ENCODE assay signal across 16 cellular contexts in genomic region chr1:44390277-44390676, GRCh38. TPM values are rescaled to one million over a fixed set of nuclear protein-coding genes. Genes with fewer than 3 reads are reported as not detected.
DNase-seq lines count a peak whose midpoint lies in the region; ATAC-seq, FAIRE-seq and TF ChIP-seq lines count a peak whose summit lies in the region.
"Had no signal": no experiment of that assay in that cellular context is flagged by ENCODE, and none has a peak within 500 bp of the region (broad histone marks: within the 10 kb centered on the region; RNA-seq: fewer than 3 reads in every experiment).

No MANE protein-coding gene starts in this region.

- no peak overlapping the region for H2AFZ ChIP-seq in SK-N-SH (ENCODE audit: low read depth)

- no peaks in the 10 kb centered on the region for H3K9me2 ChIP-seq in SK-N-SH

- peaks cover 32% of the 10 kb centered on the region for H3K27me3 ChIP-seq in AG04450 (ENCODE audit: control insufficient read depth, insufficient read depth, low read length)
- peaks cover 48% of the 10 kb centered on the region for H3K27me3 ChIP-seq in SK-N-SH (ENCODE audit: insufficient read depth)
- H3K27me3 ChIP-seq in right cardiac atrium (ENCODE audit: control insufficient read depth, insufficient read depth) = peaks cover 6% of the 10 kb centered on the region
- H3K27me3 ChIP-seq: cardiac muscle cell had no signal

- H3K36me3 ChIP-seq in SK-N-SH (replicated peaks in 1 of 2; ENCODE audit: control insufficient read depth in 1 of 2, insufficient read depth in 2 of 2, low read length in 1 of 2) = no peaks in the 10 kb centered on the region
- H3K36me3 ChIP-seq: cardiac muscle cell had no signal

- no peak for TF ChIP-seq EP300 in SK-N-SH (IDR thresholded peaks at IDR 0.05; ENCODE audit: borderline replicate concordance in 1 of 2, low read depth in 1 of 2, low read length in 1 of 2)

- no peak overlapping the region for H3K9ac ChIP-seq in SK-N-SH

- WGBS in SK-N-SH (ENCODE audit: low lambda C conversion rate) = 13% methylated on average over 1 of the region's 1 CpG
- 37% methylated on average over 1 of the region's 1 CpG for WGBS in right cardiac atrium

- TF ChIP-seq POLR2A in H54 (IDR thresholded peaks at IDR 0.05; ENCODE audit: low read depth, low read length) = no peak

- H3K79me2 ChIP-seq in SK-N-SH (ENCODE audit: insufficient read depth) = no peaks in the 10 kb centered on the region

- no peak for ATAC-seq in activated CD4-positive, CD25-positive, alpha-beta regulatory T cell treated with anti-CD3 and anti-CD28 coated beads, Interleukin-2, amount 50 U/mL, for 24 hours
- ATAC-seq in HG02571 (IDR thresholded peaks at IDR 0.05; ENCODE audit: unreplicated experiment) (no peak), right cardiac atrium (no peak)
- ATAC-seq: K562, WTC11 had no signal

- no peak for TF ChIP-seq RAD21 in SK-N-SH (IDR thresholded peaks at IDR 0.05; ENCODE audit: low read length)

- TF ChIP-seq CTCF in AG04450 (IDR thresholded peaks at IDR 0.05; ENCODE audit: low read depth, low read length) (no peak), SK-N-SH (IDR thresholded peaks at IDR 0.05) (no peak), fibroblast of villous mesenchyme (IDR thresholded peaks at IDR 0.05; ENCODE audit: insufficient read depth, low read depth, low read length) (no peak)

- no peaks in the 10 kb centered on the region for H4K20me1 ChIP-seq in SK-N-SH (ENCODE audit: insufficient read depth)

- H3K4me3 ChIP-seq in AG04450 (ENCODE audit: low read depth, low read length) (no peak overlapping the region), SK-N-SH (ENCODE audit: low read depth in 2 of 2, low read length in 1 of 2) (no peak overlapping the region), fibroblast of villous mesenchyme (ENCODE audit: low read depth, low read length) (no peak overlapping the region), right cardiac atrium (ENCODE audit: low read length) (no peak overlapping the region)
- H3K4me3 ChIP-seq: cardiac muscle cell, K562 had no signal

- no peaks in the 10 kb centered on the region for H3K9me3 ChIP-seq in AG04450 (ENCODE audit: control insufficient read depth, insufficient read depth, low read length)
- H3K9me3 ChIP-seq in SK-N-SH = no peaks in the 10 kb centered on the region
- no peaks in the 10 kb centered on the region for H3K9me3 ChIP-seq in right cardiac atrium (ENCODE audit: control insufficient read depth, low read length)

- DNase-seq in AG04450 (ENCODE audit: low read depth, low spot score) (peak; percentile 15), H54 (ENCODE audit: insufficient read length, low spot score) (peak; percentile 54), SK-N-SH (no peak), fibroblast of villous mesenchyme (ENCODE audit: low read depth) (peak; percentile 52), right cardiac atrium (no peak)
- DNase-seq in stimulated activated CD4-positive, alpha-beta T cell treated with anti-CD3 and anti-CD28 coated beads, Interleukin-2, amount 100 ng/mL, for 24 hours = no peak
- DNase-seq: activated T-cell treated with anti-CD3 and anti-CD28 coated beads for 4 hours, immature natural killer cell, retina, Right ventricle myocardium superior had no signal

- peaks cover 0 to 5% of the 10 kb centered on the region in 2 experiments; a peak in 1 of 4 replicates for H3K4me1 ChIP-seq in SK-N-SH (ENCODE audit: control insufficient read depth in 1 of 2, insufficient read depth in 2 of 2, low read depth in 1 of 2, low read length in 1 of 2)
- no peaks in the 10 kb centered on the region for H3K4me1 ChIP-seq in right cardiac atrium (ENCODE audit: control insufficient read depth, insufficient read depth, low read length)

- peak; percentile 97 for FAIRE-seq in H54 (lab: Jason Lieb, UNC)
- FAIRE-seq: endothelial cell of umbilical vein, K562 had no signal

- H3K4me2 ChIP-seq in SK-N-SH = 0 out of 2 replicates have a peak overlapping the region, but pooled peaks have one; percentile 35

- H3K27ac ChIP-seq in AG04450 (ENCODE audit: low read depth, low read length) (no peak overlapping the region), SK-N-SH (ENCODE audit: low read depth in 2 of 2, low read length in 1 of 2) (peak overlapping the region in 1 of 2 experiments; percentile 40; a peak in 2 of 4 replicates), right cardiac atrium (ENCODE audit: low read length) (no peak overlapping the region)
- H3K27ac ChIP-seq: cardiac muscle cell had no signal

- intact Hi-C loops in right cardiac atrium (cut with DNase I) = no loop called here

- CTCF ChIA-PET in AG04450 (lab: Charles Lee) (interaction anchor here (0.8 to 1.5 kb wide), 2 partner anchors 204 to 262 kb away, joined by 3 to 4 read pairs; no protein-coding TSS in a partner anchor), SK-N-SH (lab: Yijun Ruan, JAX) (interaction anchor here (0.9 to 2.1 kb wide), 5 partner anchors 12 to 910 kb away, joined by 3 to 11 read pairs (median 4); no protein-coding TSS in a partner anchor)

- POLR2A ChIA-PET in AG04450 (lab: Yijun Ruan, JAX) = interaction anchor here (0.6 to 1.5 kb wide), 2 partner anchors 62 to 109 kb away, joined by 3 to 13 read pairs; no protein-coding TSS in a partner anchor
- POLR2A ChIA-PET in SK-N-SH (lab: Yijun Ruan, JAX) = no interaction called here

- peaks cover 13% of the 10 kb centered on the region for H3F3A ChIP-seq in SK-N-SH (replicated peaks; ENCODE audit: insufficient read depth)

TF ChIP-seq in SK-N-SH, 30 proteins besides CTCF, POLR2A, EP300 and RAD21:
- TF ChIP-seq ZBTB33 (IDR thresholded peaks at IDR 0.05; ENCODE audit: borderline replicate concordance, low read depth) (no peak), JUND (IDR thresholded peaks at IDR 0.05) (peak; percentile 23; the same call in 1 of the 2 replicates), ELF1 (IDR thresholded peaks at IDR 0.05) (no peak), TCF12 (IDR thresholded peaks at IDR 0.05) (no peak), SIN3A (IDR thresholded peaks at IDR 0.05; ENCODE audit: borderline replicate concordance, low read depth, low read length) (no peak), FOSL2 (IDR thresholded peaks at IDR 0.05; ENCODE audit: borderline replicate concordance, low read depth) (peak; percentile 44; the same call in 1 of the 2 replicates), RXRA (IDR thresholded peaks at IDR 0.05; ENCODE audit: borderline replicate concordance, low read depth) (no peak), FOXM1 (IDR thresholded peaks at IDR 0.05; ENCODE audit: low read depth) (no peak), GABPA (IDR thresholded peaks at IDR 0.05; ENCODE audit: low read depth) (no peak), MEF2A (IDR thresholded peaks at IDR 0.05; ENCODE audit: borderline replicate concordance, low read depth) (peak; percentile 59; the same call in 1 of the 2 replicates), EZH2phosphoT487 (IDR thresholded peaks at IDR 0.05; ENCODE audit: borderline replicate concordance, low read depth) (no peak)
- TF ChIP-seq, protein P1, sequence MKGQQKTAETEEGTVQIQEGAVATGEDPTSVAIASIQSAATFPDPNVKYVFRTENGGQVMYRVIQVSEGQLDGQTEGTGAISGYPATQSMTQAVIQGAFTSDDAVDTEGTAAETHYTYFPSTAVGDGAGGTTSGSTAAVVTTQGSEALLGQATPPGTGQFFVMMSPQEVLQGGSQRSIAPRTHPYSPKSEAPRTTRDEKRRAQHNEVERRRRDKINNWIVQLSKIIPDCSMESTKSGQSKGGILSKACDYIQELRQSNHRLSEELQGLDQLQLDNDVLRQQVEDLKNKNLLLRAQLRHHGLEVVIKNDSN (IDR thresholded peaks at IDR 0.05; ENCODE audit: borderline replicate concordance, low read depth) = no peak
- TF ChIP-seq, protein P2, sequence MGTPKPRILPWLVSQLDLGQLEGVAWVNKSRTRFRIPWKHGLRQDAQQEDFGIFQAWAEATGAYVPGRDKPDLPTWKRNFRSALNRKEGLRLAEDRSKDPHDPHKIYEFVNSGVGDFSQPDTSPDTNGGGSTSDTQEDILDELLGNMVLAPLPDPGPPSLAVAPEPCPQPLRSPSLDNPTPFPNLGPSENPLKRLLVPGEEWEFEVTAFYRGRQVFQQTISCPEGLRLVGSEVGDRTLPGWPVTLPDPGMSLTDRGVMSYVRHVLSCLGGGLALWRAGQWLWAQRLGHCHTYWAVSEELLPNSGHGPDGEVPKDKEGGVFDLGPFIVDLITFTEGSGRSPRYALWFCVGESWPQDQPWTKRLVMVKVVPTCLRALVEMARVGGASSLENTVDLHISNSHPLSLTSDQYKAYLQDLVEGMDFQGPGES (IDR thresholded peaks at IDR 0.05; ENCODE audit: low read depth, low read length) = no peak

RNA-seq across cellular contexts. Expression of gene RNF220, which starts 14.8 kb away (rescaled TPM):
- polyA plus RNA-seq in AG04450 (2011; rRNA removed) (46.4 and 48.0 TPM in 2 replicates), SK-N-SH (2012; rRNA removed) (83.7 and 85.2 TPM in 2 replicates), right cardiac atrium (74.1 TPM)
- 28.4 and 38.7 TPM in 2 replicates for polyA minus RNA-seq in AG04450 (2011; rRNA and poly(A)+ RNA removed)
- 60.9 and 78.5 TPM in 2 replicates for polyA plus RNA-seq in SK-N-SH (2012; cell fraction: cytosol; rRNA removed)
- polyA plus RNA-seq in SK-N-SH (2012; cell fraction: nucleus; rRNA removed) = 90.5 and 107 TPM in 2 replicates
- total RNA-seq in fibroblast of villous mesenchyme (47.5 and 54.8 TPM in 2 replicates), right cardiac atrium (10 to 100 TPM; 56.0 to 81.7 (median 69.3) TPM)

RNA-seq across cellular contexts. Expression of gene ERI3, which starts 35.2 kb away (rescaled TPM):
- 46.2 and 54.0 TPM in 2 replicates for polyA plus RNA-seq in AG04450 (2011; rRNA removed)
- polyA minus RNA-seq in AG04450 (2011; rRNA and poly(A)+ RNA removed) = 56.5 and 73.0 TPM in 2 replicates
- 60.7 and 68.5 TPM in 2 replicates for polyA plus RNA-seq in SK-N-SH (2012; rRNA removed)
- polyA plus RNA-seq in SK-N-SH (2012; cell fraction: cytosol; rRNA removed) = 38.4 and 52.6 TPM in 2 replicates
- 69.8 and 71.6 TPM in 2 replicates for polyA plus RNA-seq in SK-N-SH (2012; cell fraction: nucleus; rRNA removed)
- total RNA-seq in fibroblast of villous mesenchyme = 47.9 and 50.9 TPM in 2 replicates
- 10 to 100 TPM; 47.1 to 56.3 (median 52.2) TPM for total RNA-seq in right cardiac atrium
- polyA plus RNA-seq in right cardiac atrium = 36.4 TPM

Comparison
In these comparisons a context has a peak if more than half of its experiments do, and no peak if none do; other contexts are left out.
1. DNase-seq: peak in AG04450 (single experiment), H54 (single experiment) and fibroblast of villous mesenchyme (single experiment); none in SK-N-SH (single experiment), stimulated activated CD4-positive, alpha-beta T cell treated with anti-CD3 and anti-CD28 coated beads, Interleukin-2, amount 100 ng/mL, for 24 hours (0 of 2) and right cardiac atrium (0 of 3).